ENCODE assay signal across 27 cellular contexts in genomic region chr21:41208946-41209345, GRCh38.
"Had no signal": no experiment of that assay in that cellular context is flagged by ENCODE, and none has a peak within 500 bp of the region (broad histone marks: within the 10 kb centered on the region; RNA-seq: fewer than 3 reads in every experiment).

No MANE protein-coding gene starts in this region.

- H3K27me3 ChIP-seq: dorsolateral prefrontal cortex, ovary, spleen, transverse colon, vagina had no signal

- H3K4me3 Mint-ChIP-seq: immature natural killer cell; mesothelial cell of epicardium; naive B cell; nephron progenitor cell; stimulated activated naive B cell treated with anti-CD40 and anti-IgM and Interleukin-4, amounts not matched to agents 10 μg/mL and 1 μg/mL and 100 μg/mL, for 72 hours; stimulated activated naive CD8-positive, alpha-beta T cell treated with anti-CD3 and anti-CD28 coated beads, Interleukin-15, Interleukin-2, amounts not matched to agents 100 ng/mL and 50 ng/mL, for 24 hours had no signal

- H3K9me3 ChIP-seq: mucosa of descending colon, ovary, psoas muscle, spleen, thoracic aorta, transverse colon, vagina had no signal

- H3K4me3 ChIP-seq: mucosa of descending colon, ovary, psoas muscle, skin epidermis, spleen, thoracic aorta, transverse colon, vagina had no signal

- H3K9me3 Mint-ChIP-seq: immature natural killer cell; mesothelial cell of epicardium; stimulated activated naive CD8-positive, alpha-beta T cell treated with anti-CD3 and anti-CD28 coated beads, Interleukin-15, Interleukin-2, amounts not matched to agents 100 ng/mL and 50 ng/mL, for 24 hours had no signal

- H3K27ac ChIP-seq: dorsolateral prefrontal cortex, ovary, psoas muscle, vagina had no signal

- DNase-seq: dorsolateral prefrontal cortex; effector CD4-positive, alpha-beta T cell; hypothalamus; immature natural killer cell; islet precursor cell; kidney glomerular epithelial cell; mesenchymal stem cell; mucosa of descending colon; naive B cell; nephron progenitor cell; occipital lobe; ovary; posterior cingulate gyrus; psoas muscle; right cardiac atrium; spleen; stimulated activated CD4-positive, alpha-beta T cell treated with anti-CD3 and anti-CD28 coated beads, Interleukin-2, amount 100 ng/mL, for 48 hours; stimulated activated naive B cell treated with anti-CD40 and anti-IgM and Interleukin-4, amounts not matched to agents 10 μg/mL and 1 μg/mL and 100 μg/mL, for 72 hours; transverse colon had no signal

- H3K27ac Mint-ChIP-seq: immature natural killer cell; mesothelial cell of epicardium; nephron progenitor cell; stimulated activated naive B cell treated with anti-CD40 and anti-IgM and Interleukin-4, amounts not matched to agents 10 μg/mL and 1 μg/mL and 100 μg/mL, for 72 hours; stimulated activated naive CD8-positive, alpha-beta T cell treated with anti-CD3 and anti-CD28 coated beads, Interleukin-15, Interleukin-2, amounts not matched to agents 100 ng/mL and 50 ng/mL, for 24 hours had no signal

- FAIRE-seq: colon, frontal cortex had no signal

- H3K4me1 ChIP-seq: psoas muscle had no signal

- H3K36me3 Mint-ChIP-seq: immature natural killer cell, mesothelial cell of epicardium had no signal

- ATAC-seq: left lobe of liver; psoas muscle; stimulated activated naive B cell treated with anti-CD40 and anti-IgM and Interleukin-4, amounts not matched to agents 10 μg/mL and 1 μg/mL and 100 μg/mL, for 72 hours had no signal

- H3K36me3 ChIP-seq: ovary, thoracic aorta, transverse colon, vagina had no signal
